ENCODE assay signal across 16 cellular contexts in genomic region chr6:81820422-81820821, GRCh38.
DNase-seq lines count a peak whose midpoint lies in the region; ATAC-seq and TF ChIP-seq lines count a peak whose summit lies in the region.
"Had no signal": no experiment of that assay in that cellular context is flagged by ENCODE, and none has a peak within 500 bp of the region (broad histone marks: within the 10 kb centered on the region; RNA-seq: fewer than 3 reads in every experiment).

No MANE protein-coding gene starts in this region.

- 90% methylated on average over 2 of the region's 2 CpGs for WGBS in hepatocyte (ENCODE audit: low lambda C conversion rate, missing lambda C conversion rate)

- DNase-seq in hepatocyte (ENCODE audit: low spot score) (no peak), UCSD-AML1 (lab: John Stamatoyannopoulos, UW; ENCODE audit: unreplicated experiment) (no peak)
- DNase-seq in effector CD8-positive, alpha-beta T cell (lab: John Stamatoyannopoulos, UW): no peak
- DNase-seq: BE2C, NCI-H1092, NCI-H1436, NCI-H187 treated with DMSO at 0.1 percent for 48 hours, NCI-H2107, NCI-H510A had no signal

- TF ChIP-seq CTCF in 22Rv1 (IDR thresholded peaks at IDR 0.05) (no peak), OCI-LY3 (IDR thresholded peaks at IDR 0.05; ENCODE audit: low read depth, low read length) (no peak), hepatocyte (IDR thresholded peaks at IDR 0.05; ENCODE audit: poor library complexity) (no peak)

- H3K4me1 ChIP-seq in OCI-LY3 (ENCODE audit: low read length) (peaks cover 41% of the 10 kb centered on the region), hepatocyte (ENCODE audit: insufficient read depth) (peaks cover 3% of the 10 kb centered on the region), mucosa of stomach (ENCODE audit: control insufficient read depth, insufficient read depth, low read length) (peaks cover 50% of the 10 kb centered on the region)
- H3K4me1 ChIP-seq: BE2C had no signal

- ATAC-seq in GM18498 (IDR thresholded peaks at IDR 0.05; ENCODE audit: unreplicated experiment) (no peak), HG02981 (IDR thresholded peaks at IDR 0.05; ENCODE audit: unreplicated experiment) (no peak)
- ATAC-seq: K562, Panc1 had no signal

- H3K9me2 ChIP-seq in hepatocyte (replicated peaks; ENCODE audit: insufficient read depth): no peaks in the 10 kb centered on the region

- 0 out of 2 replicates have a peak, but pooled peaks cover 3% of the 10 kb centered on the region for H3K9me3 ChIP-seq in OCI-LY3 (ENCODE audit: insufficient read depth, low read length)
- no peaks in the 10 kb centered on the region for H3K9me3 ChIP-seq in hepatocyte (ENCODE audit: low read depth)
- H3K9me3 ChIP-seq in mucosa of stomach (ENCODE audit: control insufficient read depth, low read length): no peaks in the 10 kb centered on the region
- H3K9me3 ChIP-seq: BE2C had no signal

- H2AFZ ChIP-seq in OCI-LY3 (ENCODE audit: low read depth, low read length) (no peak overlapping the region), hepatocyte (no peak overlapping the region)

- H3K36me3 ChIP-seq in OCI-LY3 (replicated peaks; ENCODE audit: low read depth, low read length): no peaks in the 10 kb centered on the region
- H3K36me3 ChIP-seq in hepatocyte (replicated peaks; ENCODE audit: insufficient read depth, low read depth): no peaks in the 10 kb centered on the region
- no peaks in the 10 kb centered on the region for H3K36me3 ChIP-seq in mucosa of stomach (ENCODE audit: control insufficient read depth, insufficient read depth, low read length)
- H3K36me3 ChIP-seq: BE2C had no signal

- peak overlapping the region; percentile 2; the same call in 1 of the 2 replicates for H3K27ac ChIP-seq in 22Rv1
- peak overlapping the region; percentile 54 for H3K27ac ChIP-seq in OCI-LY3 (ENCODE audit: low read length)
- H3K27ac ChIP-seq in hepatocyte: peak overlapping the region; percentile 54

- H3K9ac ChIP-seq in OCI-LY3 (ENCODE audit: low read length) (no peak overlapping the region), mucosa of stomach (ENCODE audit: low read length) (peak overlapping the region; percentile 24)

- H3K4me3 ChIP-seq in OCI-LY3 (ENCODE audit: low read length) (peak overlapping the region; percentile 39), hepatocyte (no peak overlapping the region), mucosa of stomach (ENCODE audit: low read length) (no peak overlapping the region)
- H3K4me3 ChIP-seq: K562 had no signal

- H3K27me3 ChIP-seq in OCI-LY3 (ENCODE audit: low read depth, low read length) (no peaks in the 10 kb centered on the region), hepatocyte (no peaks in the 10 kb centered on the region), mucosa of stomach (ENCODE audit: control insufficient read depth, insufficient read depth, low read length) (no peaks in the 10 kb centered on the region)
- H3K27me3 ChIP-seq: BE2C had no signal

- H3K4me2 ChIP-seq in OCI-LY3 (ENCODE audit: low read length): peak overlapping the region; percentile 64
- peak overlapping the region; percentile 48 for H3K4me2 ChIP-seq in hepatocyte

- no peaks in the 10 kb centered on the region for H3K79me2 ChIP-seq in OCI-LY3 (ENCODE audit: low read length)
- H3K79me2 ChIP-seq in hepatocyte: no peaks in the 10 kb centered on the region

- H4K20me1 ChIP-seq in OCI-LY3 (ENCODE audit: insufficient read depth, low read length) (no peaks in the 10 kb centered on the region), hepatocyte (ENCODE audit: insufficient read depth, poor library complexity, severe bottlenecking) (no peaks in the 10 kb centered on the region)

Comparison
In these comparisons a context has a peak if more than half of its experiments do, and no peak if none do; other contexts are left out.
1. H3K27ac ChIP-seq: peak in every context shown above with its lines; median percentile 54 in OCI-LY3; 54 in hepatocyte; 2 in 22Rv1.